In the genomic region with DNA sequence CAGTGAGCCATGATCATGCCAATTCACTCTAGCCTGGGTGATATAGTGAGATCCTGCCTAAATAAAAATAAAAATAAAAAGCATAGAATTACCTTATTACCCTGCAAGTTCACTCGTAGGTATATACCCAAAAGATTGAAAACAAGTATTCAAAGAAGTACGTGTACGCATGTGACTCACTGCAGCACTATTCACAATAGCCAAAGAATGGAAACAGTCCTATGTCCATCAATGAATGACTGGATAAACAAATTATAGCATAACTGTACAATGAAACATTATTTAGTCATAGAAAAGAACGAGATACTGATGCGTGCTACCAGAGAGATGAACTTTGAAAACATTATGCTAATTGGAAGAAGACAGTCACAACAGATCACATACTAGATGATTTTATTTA, we compare ENCODE assay signal across 22 cellular contexts.
DNase-seq lines count a peak whose midpoint lies in the region; FAIRE-seq and TF ChIP-seq lines count a peak whose summit lies in the region.
"Had no signal": no experiment of that assay in that cellular context is flagged by ENCODE, and none has a peak within 500 bp of the region (broad histone marks: within the 10 kb centered on the region; RNA-seq: fewer than 3 reads in every experiment).

No MANE protein-coding gene starts in this region.

- H3K79me2 ChIP-seq in neural progenitor cell (ENCODE audit: low read depth): no peaks in the 10 kb centered on the region

- CTCF ChIA-PET in RWPE1 (lab: Yijun Ruan, JAX): no interaction called here

- H3K27me3 ChIP-seq in neural progenitor cell: no peaks in the 10 kb centered on the region
- H3K27me3 ChIP-seq: heart left ventricle, ovary, sigmoid colon had no signal

- H3K27ac ChIP-seq in RWPE1 (no peak overlapping the region), neural progenitor cell (no peak overlapping the region)
- H3K27ac ChIP-seq: C4-2B, heart left ventricle, ovary, sigmoid colon, tibial nerve had no signal

- no peak for TF ChIP-seq CTCF in fibroblast of the aortic adventitia (IDR thresholded peaks at IDR 0.05; ENCODE audit: insufficient read depth, low read length)
- no peak for TF ChIP-seq CTCF in RWPE1 (conservative IDR thresholded peaks at IDR 0.05; ENCODE audit: low read depth)
- TF ChIP-seq CTCF in neural progenitor cell (IDR thresholded peaks at IDR 0.05): no peak

- no peaks in the 10 kb centered on the region for H3K36me3 Mint-ChIP-seq in neural progenitor cell
- H3K36me3 Mint-ChIP-seq: activated CD8-positive, alpha-beta memory T cell treated with anti-CD3 and anti-CD28 coated beads, Interleukin-2, amount 10 ng/mL, durations not matched to agents 7 days and 5 days; activated naive CD8-positive, alpha-beta T cell treated with anti-CD3 and anti-CD28 coated beads, Interleukin-2, amount 10 ng/mL, durations not matched to agents 7 days and 5 days; immature natural killer cell had no signal

- no peak for DNase-seq in H54 (ENCODE audit: insufficient read length, low spot score)
- peak; percentile 12 for DNase-seq in amniotic stem cell (lab: John Stamatoyannopoulos, UW)
- peak; percentile 45 for DNase-seq in fibroblast of the aortic adventitia (ENCODE audit: low read depth)
- DNase-seq in RWPE1 (ENCODE audit: low spot score): no peak
- DNase-seq in neural progenitor cell (ENCODE audit: low spot score): no peak
- DNase-seq in activated CD4-positive, alpha-beta T cell treated with anti-CD3 and anti-CD28 coated beads, Interleukin-2, amount 50 U/mL, for 4 hours: no peak
- DNase-seq in cerebellar cortex (ENCODE audit: low spot score): no peak
- DNase-seq: activated CD4-positive, alpha-beta T cell treated with anti-CD3 and anti-CD28 coated beads for 4 hours; activated CD8-positive, alpha-beta memory T cell treated with anti-CD3 and anti-CD28 coated beads, Interleukin-2, amount 10 ng/mL, durations not matched to agents 7 days and 5 days; activated naive CD8-positive, alpha-beta T cell treated with anti-CD3 and anti-CD28 coated beads, Interleukin-2, amount 10 ng/mL, durations not matched to agents 7 days and 5 days; heart left ventricle; immature natural killer cell; KBM-7; NCI-H1092 treated with DMSO at 0.1 percent for 48 hours; NCI-H524; ovary; sigmoid colon; stimulated activated CD4-positive, alpha-beta T cell treated with anti-CD3 and anti-CD28 coated beads, Interleukin-1b, Interleukin-23, amount 100 ng/mL, for 48 hours; stimulated activated naive CD8-positive, alpha-beta T cell treated with anti-CD3 and anti-CD28 coated beads, Interleukin-15, Interleukin-2, amounts not matched to agents 100 U/mL and 50 U/mL, for 24 hours had no signal

- no peak for TF ChIP-seq POLR2A in H54 (IDR thresholded peaks at IDR 0.05; ENCODE audit: low read depth, low read length)

- H3K4me2 ChIP-seq in neural progenitor cell: no peak overlapping the region

- H3F3A ChIP-seq in neural progenitor cell (ENCODE audit: low read depth): no peaks in the 10 kb centered on the region

- H3K4me1 Mint-ChIP-seq in neural progenitor cell: peaks cover 5% of the 10 kb centered on the region
- H3K4me1 Mint-ChIP-seq: activated CD8-positive, alpha-beta memory T cell treated with anti-CD3 and anti-CD28 coated beads, Interleukin-2, amount 10 ng/mL, durations not matched to agents 7 days and 5 days; activated naive CD8-positive, alpha-beta T cell treated with anti-CD3 and anti-CD28 coated beads, Interleukin-2, amount 10 ng/mL, durations not matched to agents 7 days and 5 days; activated T-helper 17 cell treated with anti-CD3 and anti-CD28 coated beads, Interleukin-2, amount 50 U/mL, for 72 hours; immature natural killer cell had no signal

- no peaks in the 10 kb centered on the region for H3K9me3 ChIP-seq in neural progenitor cell (ENCODE audit: low read depth)
- H3K9me3 ChIP-seq: heart left ventricle, ovary, sigmoid colon, tibial nerve had no signal

- no peak overlapping the region for H3K4me3 Mint-ChIP-seq in neural progenitor cell
- H3K4me3 Mint-ChIP-seq: activated CD8-positive, alpha-beta memory T cell treated with anti-CD3 and anti-CD28 coated beads, Interleukin-2, amount 10 ng/mL, durations not matched to agents 7 days and 5 days; activated naive CD8-positive, alpha-beta T cell treated with anti-CD3 and anti-CD28 coated beads, Interleukin-2, amount 10 ng/mL, durations not matched to agents 7 days and 5 days; activated T-helper 17 cell treated with anti-CD3 and anti-CD28 coated beads, Interleukin-2, amount 50 U/mL, for 72 hours; immature natural killer cell had no signal

- H3K4me3 ChIP-seq in fibroblast of the aortic adventitia (ENCODE audit: low read depth, low read length) (no peak overlapping the region), neural progenitor cell (no peak overlapping the region)
- H3K4me3 ChIP-seq: heart left ventricle, ovary, sigmoid colon, tibial nerve had no signal

- H3K9ac ChIP-seq in neural progenitor cell: no peak overlapping the region

- H3K27ac Mint-ChIP-seq in neural progenitor cell: no peak overlapping the region
- H3K27ac Mint-ChIP-seq: activated CD8-positive, alpha-beta memory T cell treated with anti-CD3 and anti-CD28 coated beads, Interleukin-2, amount 10 ng/mL, durations not matched to agents 7 days and 5 days; activated naive CD8-positive, alpha-beta T cell treated with anti-CD3 and anti-CD28 coated beads, Interleukin-2, amount 10 ng/mL, durations not matched to agents 7 days and 5 days; activated T-helper 17 cell treated with anti-CD3 and anti-CD28 coated beads, Interleukin-2, amount 50 U/mL, for 72 hours; immature natural killer cell had no signal

- no peaks in the 10 kb centered on the region for H3K27me3 Mint-ChIP-seq in neural progenitor cell (ENCODE audit: insufficient read depth, low read depth)
- H3K27me3 Mint-ChIP-seq: activated CD8-positive, alpha-beta memory T cell treated with anti-CD3 and anti-CD28 coated beads, Interleukin-2, amount 10 ng/mL, durations not matched to agents 7 days and 5 days; activated naive CD8-positive, alpha-beta T cell treated with anti-CD3 and anti-CD28 coated beads, Interleukin-2, amount 10 ng/mL, durations not matched to agents 7 days and 5 days had no signal

- POLR2A ChIA-PET in RWPE1 (lab: Yijun Ruan, JAX; ENCODE audit: low non-redundant PET): no interaction called here

- H3K9me3 Mint-ChIP-seq in neural progenitor cell: no peaks in the 10 kb centered on the region
- H3K9me3 Mint-ChIP-seq: activated naive CD8-positive, alpha-beta T cell treated with anti-CD3 and anti-CD28 coated beads, Interleukin-2, amount 10 ng/mL, durations not matched to agents 7 days and 5 days; activated T-helper 17 cell treated with anti-CD3 and anti-CD28 coated beads, Interleukin-2, amount 50 U/mL, for 72 hours; immature natural killer cell had no signal

- H4K20me1 ChIP-seq in neural progenitor cell (ENCODE audit: low read depth): no peaks in the 10 kb centered on the region

- H2AFZ ChIP-seq in neural progenitor cell (replicated peaks): no peak overlapping the region

- no peaks in the 10 kb centered on the region for H3K4me1 ChIP-seq in neural progenitor cell
- H3K4me1 ChIP-seq: heart left ventricle, sigmoid colon, tibial nerve had no signal

- FAIRE-seq in H54 (lab: Jason Lieb, UNC): peak; percentile 38

- no peaks in the 10 kb centered on the region for H3K36me3 ChIP-seq in neural progenitor cell
- H3K36me3 ChIP-seq: heart left ventricle, ovary, sigmoid colon, tibial nerve had no signal

Comparison
In these comparisons a context has a peak if more than half of its experiments do, and no peak if none do; other contexts are left out.
1. DNase-seq: peak in amniotic stem cell (single experiment) and fibroblast of the aortic adventitia (single experiment); none in H54 (single experiment), RWPE1 (single experiment), neural progenitor cell (single experiment), activated CD4-positive, alpha-beta T cell treated with anti-CD3 and anti-CD28 coated beads, Interleukin-2, amount 50 U/mL, for 4 hours (0 of 2) and cerebellar cortex (single experiment).